ENCODE assay signal across 8 cellular contexts in the genomic region with DNA sequence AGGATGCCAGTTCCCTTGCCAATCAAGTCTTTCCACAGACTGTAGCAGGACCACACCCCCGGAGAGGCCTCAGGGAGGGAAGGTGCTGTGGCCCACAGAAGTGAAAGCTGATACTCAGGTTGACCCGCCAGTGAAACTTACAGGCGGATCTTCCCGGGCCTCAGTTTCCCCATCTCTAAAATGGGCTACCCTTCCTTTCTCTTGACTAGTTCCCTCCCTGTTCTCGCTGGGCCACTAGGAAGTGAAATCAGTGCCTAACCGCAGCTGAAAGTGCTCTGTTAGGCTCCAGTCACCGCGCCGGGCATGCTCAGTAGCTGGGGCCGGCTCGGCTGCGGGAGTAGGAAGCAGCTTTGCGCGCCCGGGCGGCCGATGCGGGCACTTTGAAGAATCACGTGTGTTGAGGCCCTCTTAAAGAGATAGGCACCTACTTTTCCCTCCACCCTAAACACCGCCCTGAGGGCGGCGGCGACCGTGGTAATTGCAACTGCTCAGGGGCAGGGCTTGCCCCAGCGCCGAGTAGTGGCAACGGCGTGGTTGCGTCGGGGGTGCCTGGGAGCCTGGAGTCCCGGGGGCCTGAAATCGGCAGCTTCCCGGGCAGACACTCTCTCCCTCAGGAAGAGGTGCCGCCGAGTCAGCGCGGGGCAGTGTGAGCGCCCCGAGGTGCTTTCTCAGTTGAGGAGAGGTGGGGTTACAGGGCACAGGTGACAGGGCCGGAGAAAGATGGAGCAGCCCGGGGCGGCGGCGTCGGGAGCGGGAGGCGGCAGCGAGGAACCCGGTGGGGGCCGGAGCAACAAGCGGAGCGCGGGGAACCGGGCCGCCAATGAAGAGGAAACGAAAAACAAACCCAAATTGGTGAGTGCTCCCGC. TPM values are rescaled to one million over a fixed set of nuclear protein-coding genes. Genes with fewer than 3 reads are reported as not detected.
DNase-seq lines count a peak whose midpoint lies in the region; ATAC-seq, FAIRE-seq and TF ChIP-seq lines count a peak whose summit lies in the region.

A gene (plus strand): TSS at position 504 of the 866 bp plus-strand sequence.

- peak within 1 kb of the TSS; percentile 81 for H2AFZ ChIP-seq in KMS-11 (ENCODE audit: low read depth)
- peak within 1 kb of the TSS; percentile 67 for H2AFZ ChIP-seq in GM12878 (ENCODE audit: control insufficient read depth, low read depth, low read length)

- in situ Hi-C loops in G401 (cut with HindIII; ENCODE audit: low sequenced_read_pairs) (no loop called here), GM12878 (cut with MboI) (no loop called here), gastrocnemius medialis (cut with MboI; ENCODE audit: low sequenced_read_pairs in 4 of 4) (no loop called here)

- H3K36me3 ChIP-seq in KMS-11 (ENCODE audit: insufficient read depth) (no peaks in the 10 kb centered on the region), GM12878 (ENCODE audit: control insufficient read depth in 2 of 2, insufficient read depth in 2 of 2, low read length in 1 of 2) (no peaks in the 10 kb centered on the region), gastrocnemius medialis (no peaks in the 10 kb centered on the region)

- TF ChIP-seq POLR2A in GM12878 (IDR thresholded peaks at IDR 0.05; ENCODE audit: low read depth, low read length), result peak; percentile 61
- TF ChIP-seq POLR2A in gastrocnemius medialis (IDR thresholded peaks at IDR 0.05), result peak; percentile 59 to 60

- POLR2A ChIA-PET in GM12878 (lab: Charles Lee), result no interaction called here

- BruUV-seq in GM12878 (replicated peaks; lab: Mats Ljungman, UMichigan), result no TSS peak

- TF ChIP-seq EP300 in GM12878 (IDR thresholded peaks at IDR 0.05; ENCODE audit: borderline replicate concordance in 1 of 2, control insufficient read depth in 1 of 2, low read depth in 2 of 2, low read length in 2 of 2), result no peak

- TF ChIP-seq CTCF in KMS-11 (conservative IDR thresholded peaks at IDR 0.05; ENCODE audit: low read depth, low read length) (no peak), GM12878 (IDR thresholded peaks at IDR 0.05 in 2 of 3, conservative IDR thresholded peaks at IDR 0.05 in 1 of 3; ENCODE audit: control insufficient read depth in 2 of 3, extremely low read depth in 1 of 3, insufficient read depth in 1 of 3, low read depth in 3 of 3, low read length in 3 of 3) (peak in 2 of 3 experiments; percentile 8 to 10; a peak in 1 of 6 replicates), gastrocnemius medialis (IDR thresholded peaks at IDR 0.05 in 4 of 5, conservative IDR thresholded peaks at IDR 0.05 in 1 of 5) (peak in 3 of 5 experiments; percentile 19 to 41 (median 41))

- FAIRE-seq in GM12878 (lab: Jason Lieb, UNC), result no peak

- 32% methylated on average over 57 of the region's 57 CpGs for whole genome bisulfite sequencing in GM12878 (ENCODE audit: insufficient coverage, insufficient replicate concordance, low lambda C conversion rate, missing lambda C conversion rate)

- H3K9ac ChIP-seq in KMS-11 (peak within 1 kb of the TSS; percentile 75; the same call in 1 of the 2 replicates), GM12878 (ENCODE audit: control insufficient read depth, insufficient read depth, low read length) (peak within 1 kb of the TSS; percentile 76)

- H3K9me3 ChIP-seq in GM12878 (replicated peaks; ENCODE audit: control insufficient read depth, insufficient read depth, low read length) (no peaks in the 10 kb centered on the region), gastrocnemius medialis (no peaks in the 10 kb centered on the region)

- H3K4me1 ChIP-seq in KMS-11 (ENCODE audit: low read depth, poor library complexity, severe bottlenecking), result peaks cover 12% of the 10 kb centered on the region
- no peaks in the 10 kb centered on the region for H3K4me1 ChIP-seq in GM12878 (ENCODE audit: control insufficient read depth, insufficient read depth, low read length)
- H3K4me1 ChIP-seq in gastrocnemius medialis, result peaks cover 3 to 10% of the 10 kb centered on the region in 2 donors

- ATAC-seq in GM21786 (IDR thresholded peaks at IDR 0.05; ENCODE audit: unreplicated experiment) (peak; percentile 75), GM12878 (peak; percentile 92), gastrocnemius medialis (peak; percentile 83 to 90)

- RAD21 ChIA-PET in GM12878 (lab: Charles Lee; ENCODE audit: unreplicated experiment), result interaction anchor here (0.6 to 1.0 kb wide), 3 partner anchors 35 to 79 kb away, joined by 3 to 4 read pairs (median 3); no protein-coding TSS in a partner anchor

- H3K4me2 ChIP-seq in KMS-11, result peak within 1 kb of the TSS; percentile 56
- peak within 1 kb of the TSS; percentile 72 for H3K4me2 ChIP-seq in GM12878 (ENCODE audit: control insufficient read depth, insufficient read depth)

- SMC1A ChIA-PET in GM12878 (lab: Charles Lee; ENCODE audit: uncharacterized antibody, unreplicated experiment), result interaction anchor here (1.7 kb wide), 1 partner anchor 37 kb away, joined by 4 read pairs; no protein-coding TSS in a partner anchor

- no peaks in the 10 kb centered on the region for H3K27me3 ChIP-seq in KMS-11 (ENCODE audit: insufficient read depth, low read depth)
- H3K27me3 ChIP-seq in GM12878 (replicated peaks in 1 of 2; ENCODE audit: control insufficient read depth in 2 of 2, insufficient read depth in 2 of 2, low read length in 1 of 2), result no peaks in the 10 kb centered on the region
- H3K27me3 ChIP-seq in gastrocnemius medialis, result no peaks in the 10 kb centered on the region

- CTCF ChIA-PET in GM12878 (lab: Yijun Ruan, JAX), result interaction anchor here (0.5 kb wide), 1 partner anchor 537 kb away, joined by 3 read pairs; no protein-coding TSS in a partner anchor

- no peak for TF ChIP-seq RAD21 in GM12878 (IDR thresholded peaks at IDR 0.05; ENCODE audit: insufficient read depth, low read depth, low read length)

- peak within 1 kb of the TSS; percentile 48 for H3K27ac ChIP-seq in KMS-11
- H3K27ac ChIP-seq in GM12878 (ENCODE audit: control insufficient read depth, insufficient read depth), result peak within 1 kb of the TSS; percentile 72
- H3K27ac ChIP-seq in gastrocnemius medialis, result peak within 1 kb of the TSS; percentile 86 to 90 (median 87)

- no peaks in the 10 kb centered on the region for H3K79me2 ChIP-seq in KMS-11 (ENCODE audit: insufficient read depth, low read depth)
- no peaks in the 10 kb centered on the region; the same call in none of the 2 replicates for H3K79me2 ChIP-seq in GM12878 (ENCODE audit: control insufficient read depth, insufficient read depth, low read length)

- intact Hi-C loops in T-helper 2 cell treated with Interferon-gamma antibody and Interleukin-4, amounts not matched to agents 100 ng/mL and 5 ng/mL, for 36 hours (cut with micrococcal nuclease), result loop anchor here (5.0 to 10.0 kb wide), 2 partner anchors 83 to 710 kb away; no protein-coding TSS in a partner anchor
- intact Hi-C loops in GM12878 (cut with micrococcal nuclease; ENCODE audit: unreplicated experiment) (loop anchor here (1.0 kb wide), 1 partner anchor 37 kb away; no protein-coding TSS in a partner anchor), gastrocnemius medialis (cut with DNase I; ENCODE audit: low total_unique reads) (loop anchor here (5.0 kb wide), 1 partner anchor 122 kb away; no protein-coding TSS in a partner anchor)

- DNase-seq in G401 (ENCODE audit: low spot score), result peak; percentile 20
- peak; percentile 34 for DNase-seq in GM12878 (ENCODE audit: low read depth, low spot score)
- peak; percentile 9 for DNase-seq in iPS DF 19.7 (ENCODE audit: low read depth, low spot score)
- peak; percentile 64 to 79 for DNase-seq in gastrocnemius medialis
- no peak for DNase-seq in NCI-H187 treated with DMSO at 0.1 percent for 48 hours (lab: John Stamatoyannopoulos, UW)

- no peaks in the 10 kb centered on the region for H4K20me1 ChIP-seq in KMS-11 (ENCODE audit: insufficient read depth)
- H4K20me1 ChIP-seq in GM12878 (ENCODE audit: control insufficient read depth, insufficient read depth), result no peaks in the 10 kb centered on the region

- H3K4me3 ChIP-seq in KMS-11 (IDR thresholded peaks at IDR 0.05; ENCODE audit: insufficient read depth, low read depth, low read length) (no peak within 1 kb of the TSS), GM12878 (peak within 1 kb of the TSS; percentile 68), gastrocnemius medialis (peak within 1 kb of the TSS; percentile 71 to 82 (median 80))

TF ChIP-seq in GM12878, 131 proteins besides CTCF, POLR2A, EP300 and RAD21 (continues in another document):
- no peak for TF ChIP-seq CBX3 (IDR thresholded peaks at IDR 0.05; ENCODE audit: borderline replicate concordance, low read depth)
- TF ChIP-seq LARP7 (IDR thresholded peaks at IDR 0.05), result no peak
- TF ChIP-seq RAD51 (IDR thresholded peaks at IDR 0.05), result peak; percentile 48; the same call in 1 of the 2 replicates
- peak; percentile 26; the same call in 1 of the 2 replicates for TF ChIP-seq ZNF217 (IDR thresholded peaks at IDR 0.05)

RNA-seq across cellular contexts. Expression of the gene that starts here (rescaled TPM):
- total RNA-seq in G401 (2014; rRNA removed; shearing (Covaris generic)), result 5.4 and 9.9 TPM in 2 replicates
- total RNA-seq in T-helper 2 cell treated with Interferon-gamma antibody and Interleukin-4, amounts not matched to agents 100 ng/mL and 5 ng/mL, for 36 hours, result 11.8 and 12.9 TPM in 2 replicates
- total RNA-seq in GM12878 (2013; cell fraction: nucleolus; rRNA removed), result 69.2 and 73.5 TPM in 2 replicates
- 11.2 and 12.8 TPM in 2 replicates for total RNA-seq in GM12878 (2014; rRNA removed)
- 16.6 and 18.3 TPM in 2 replicates for total RNA-seq in GM12878 (2014; rRNA removed; fragmentation: Illumina TruSeq; extraction: Trizol)
- total RNA-seq in GM12878 (2021), result 10.3 and 10.8 TPM in 2 replicates
- 1.7 TPM for polyA plus RNA-seq in GM12878 (2011; ENCODE audit: low read depth)
- 5.5 and 8.1 TPM in 2 replicates for polyA plus RNA-seq in GM12878 (2011; rRNA removed)
- 1.8 and 1.9 TPM in 2 replicates for polyA plus RNA-seq in GM12878 (2011; cell fraction: cytosol; rRNA removed)
- polyA plus RNA-seq in GM12878 (2011; cell fraction: nucleus; rRNA removed), result 3.6 and 4.4 TPM in 2 replicates
- polyA plus RNA-seq in GM12878 (2012), result 2.7 and 4.3 TPM in 2 replicates
- polyA plus RNA-seq in GM12878 (2014; fragmentation: Illumina TruSeq; extraction: Trizol), result 8.1 and 11.2 TPM in 2 replicates
- 1 to 10 TPM; 2.2 to 2.5 TPM for polyA plus RNA-seq in GM12878 (2014; fragmentation: Nextera tagmentation; extraction: Ambion mirVana)
- polyA plus RNA-seq in GM12878 (2014; rRNA removed), result 4.0 and 4.4 TPM in 2 replicates
- polyA plus RNA-seq in GM12878 (2016; fragmentation: Nextera tagmentation; extraction: Ambion mirVana), result 10 to 100 TPM in 1 of 2 experiments, 1 to 10 TPM in 1; 9.4 to 10.4 TPM
- 12.6 and 13.8 TPM in 2 replicates for polyA minus RNA-seq in GM12878 (2011; rRNA and poly(A)+ RNA removed)
- 3.3 and 3.6 TPM in 2 replicates for polyA minus RNA-seq in GM12878 (2011; cell fraction: cytosol; rRNA and poly(A)+ RNA removed)
- polyA minus RNA-seq in GM12878 (2011; cell fraction: nucleus; rRNA and poly(A)+ RNA removed), result 18.6 and 32.6 TPM in 2 replicates
- total RNA-seq in gastrocnemius medialis, result 10 to 100 TPM; 12.1 to 41.6 (median 29.1) TPM
